28 cellular contexts compared by ENCODE assay signal in the genomic region with DNA sequence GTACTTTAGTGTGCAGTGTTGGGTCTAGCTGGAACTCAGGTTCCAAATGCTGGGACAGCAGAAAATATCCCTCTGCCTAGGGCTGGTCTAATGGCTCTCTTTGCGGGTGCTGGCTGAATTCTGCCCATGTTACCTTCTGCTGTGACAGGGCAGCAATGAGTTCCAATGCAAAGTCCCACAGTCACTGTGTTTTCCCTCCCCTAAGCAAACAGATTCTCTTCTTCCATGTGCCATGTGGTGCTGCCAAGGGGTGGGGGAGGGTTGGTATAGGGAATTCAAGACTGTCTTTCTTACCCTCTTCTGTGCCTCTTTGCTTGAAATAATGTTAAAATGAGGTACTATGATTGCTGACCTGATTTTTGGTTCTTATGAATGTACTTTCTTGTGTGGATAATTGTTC.
"Had no signal": no experiment of that assay in that cellular context is flagged by ENCODE, and none has a peak within 500 bp of the region (broad histone marks: within the 10 kb centered on the region; RNA-seq: fewer than 3 reads in every experiment).

No MANE protein-coding gene starts in this region.

- H3K4me1 ChIP-seq: adrenal gland, body of pancreas, colonic mucosa, esophagus squamous epithelium had no signal

- FAIRE-seq: endometrium, endothelial cell of umbilical vein had no signal

- H3K36me3 ChIP-seq: adrenal gland, colonic mucosa had no signal

- ATAC-seq: activated CD4-positive, alpha-beta T cell treated with anti-CD3 and anti-CD28 coated beads for 36 hours; activated CD8-positive, alpha-beta memory T cell treated with anti-CD3 and anti-CD28 coated beads, Interleukin-2, amount 10 ng/mL, durations not matched to agents 7 days and 5 days; activated CD8-positive, alpha-beta T cell treated with anti-CD3 and anti-CD28 coated beads, Interleukin-2, amount 10 ng/mL, durations not matched to agents 7 days and 5 days; activated naive CD8-positive, alpha-beta T cell treated with anti-CD3 and anti-CD28 coated beads, Interleukin-2, amount 50 U/mL, for 24 hours; body of pancreas had no signal

- H3K4me3 ChIP-seq: adrenal gland, body of pancreas, colonic mucosa, esophagus squamous epithelium had no signal

- H3K27me3 ChIP-seq: adrenal gland, body of pancreas, colonic mucosa, esophagus squamous epithelium had no signal

- H3K9me3 ChIP-seq: adrenal gland, body of pancreas, colonic mucosa, esophagus squamous epithelium had no signal

- H3K27ac ChIP-seq: adrenal gland, body of pancreas, colonic mucosa, epithelial cell of prostate, esophagus squamous epithelium had no signal

- DNase-seq: activated CD4-positive, alpha-beta memory T cell treated with anti-CD3 and anti-CD28 coated beads for 36 hours; activated CD4-positive, alpha-beta T cell treated with anti-CD3 and anti-CD28 coated beads for 36 hours; activated CD4-positive, alpha-beta T cell treated with anti-CD3 and anti-CD28 coated beads, Interleukin-2, amount 10 ng/mL, durations not matched to agents 24 days and 14 days; activated CD4-positive, CD25-positive, alpha-beta regulatory T cell; activated CD4-positive, CD25-positive, alpha-beta regulatory T cell treated with anti-CD3 and anti-CD28 coated beads, Interleukin-2, amount 50 U/mL, for 72 hours; activated CD8-positive, alpha-beta memory T cell treated with anti-CD3 and anti-CD28 coated beads, Interleukin-2, amount 10 ng/mL, durations not matched to agents 7 days and 5 days; activated CD8-positive, alpha-beta memory T cell treated with anti-CD3 and anti-CD28 coated beads, Interleukin-2, amount 50 U/mL, for 4 hours; activated CD8-positive, alpha-beta T cell treated with anti-CD3 and anti-CD28 coated beads, Interleukin-2, amount 10 ng/mL, durations not matched to agents 7 days and 5 days; activated effector memory CD4-positive, alpha-beta T cell treated with anti-CD3 and anti-CD28 coated beads, Interleukin-2, amount 50 U/mL, for 16 hours; activated naive CD4-positive, alpha-beta T cell treated with anti-CD3 and anti-CD28 coated beads for 36 hours; activated naive CD8-positive, alpha-beta T cell treated with anti-CD3 and anti-CD28 coated beads for 36 hours; activated naive CD8-positive, alpha-beta T cell treated with anti-CD3 and anti-CD28 coated beads, Interleukin-2, amount 50 U/mL, for 24 hours; activated T-cell treated with anti-CD3 and anti-CD28 coated beads, Interleukin-2, amount 50 U/mL, for 1 hour; activated T-cell treated with anti-CD3 and anti-CD28 coated beads, Interleukin-2, amount 50 U/mL, for 48 hours; adrenal gland; amygdala; aorta; body of pancreas; caudate nucleus; cerebellar nuclear complex; colonic mucosa; effector CD8-positive, alpha-beta T cell; esophagus squamous epithelium; foreskin melanocyte; T-helper 2 cell had no signal
